ENCODE assay signal across 2 cellular contexts in the genomic region with DNA sequence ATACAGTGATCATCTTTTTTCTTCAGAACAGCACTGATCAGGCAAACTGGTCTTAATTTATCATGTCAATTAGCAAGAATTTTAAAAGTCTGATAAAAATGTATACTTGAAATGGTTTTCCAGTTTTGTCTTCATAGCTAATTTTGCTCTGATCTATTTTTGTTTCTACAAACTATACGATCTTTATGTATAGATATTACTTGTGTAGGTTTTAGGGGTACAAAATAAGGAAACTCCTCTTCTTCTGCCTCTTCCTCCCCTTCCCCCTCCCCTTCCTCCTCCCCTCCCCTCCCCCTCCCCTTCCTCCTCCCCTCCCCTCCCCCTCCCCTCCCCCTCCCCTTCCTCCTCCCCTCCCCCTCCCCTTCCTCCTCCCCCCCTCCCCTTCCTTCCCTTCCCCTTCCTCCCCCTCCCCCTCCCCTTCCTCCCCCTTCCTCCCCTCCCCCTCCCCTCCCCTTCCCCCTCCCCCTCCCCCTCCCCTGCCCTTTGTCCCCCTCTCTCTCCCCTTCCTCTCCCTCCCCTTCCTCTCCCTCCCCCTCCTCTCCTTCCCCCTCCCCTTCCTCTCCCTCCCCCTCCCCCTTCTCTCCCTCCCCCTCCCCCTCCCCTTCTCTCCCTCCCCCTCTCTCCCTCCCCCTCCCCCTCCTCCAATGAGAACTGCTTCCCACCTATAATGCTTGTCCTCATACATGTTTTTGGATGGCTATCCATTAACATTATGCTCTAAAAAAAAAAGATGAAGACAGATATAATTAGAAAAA.
TF ChIP-seq lines count a peak whose summit lies in the region.

No MANE protein-coding gene starts in this region.

TF ChIP-seq in HepG2, 621 proteins besides CTCF, POLR2A, EP300 and RAD21 (continued from another document):
- TF ChIP-seq, protein P1, sequence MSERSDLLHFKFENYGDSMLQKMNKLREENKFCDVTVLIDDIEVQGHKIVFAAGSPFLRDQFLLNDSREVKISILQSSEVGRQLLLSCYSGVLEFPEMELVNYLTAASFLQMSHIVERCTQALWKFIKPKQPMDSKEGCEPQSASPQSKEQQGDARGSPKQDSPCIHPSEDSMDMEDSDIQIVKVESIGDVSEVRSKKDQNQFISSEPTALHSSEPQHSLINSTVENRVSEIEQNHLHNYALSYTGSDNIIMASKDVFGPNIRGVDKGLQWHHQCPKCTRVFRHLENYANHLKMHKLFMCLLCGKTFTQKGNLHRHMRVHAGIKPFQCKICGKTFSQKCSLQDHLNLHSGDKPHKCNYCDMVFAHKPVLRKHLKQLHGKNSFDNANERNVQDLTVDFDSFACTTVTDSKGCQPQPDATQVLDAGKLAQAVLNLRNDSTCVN (CRISPR knock-in tag; IDR thresholded peaks at IDR 0.05; ENCODE audit: borderline replicate concordance): no peak
- TF ChIP-seq, protein P2, sequence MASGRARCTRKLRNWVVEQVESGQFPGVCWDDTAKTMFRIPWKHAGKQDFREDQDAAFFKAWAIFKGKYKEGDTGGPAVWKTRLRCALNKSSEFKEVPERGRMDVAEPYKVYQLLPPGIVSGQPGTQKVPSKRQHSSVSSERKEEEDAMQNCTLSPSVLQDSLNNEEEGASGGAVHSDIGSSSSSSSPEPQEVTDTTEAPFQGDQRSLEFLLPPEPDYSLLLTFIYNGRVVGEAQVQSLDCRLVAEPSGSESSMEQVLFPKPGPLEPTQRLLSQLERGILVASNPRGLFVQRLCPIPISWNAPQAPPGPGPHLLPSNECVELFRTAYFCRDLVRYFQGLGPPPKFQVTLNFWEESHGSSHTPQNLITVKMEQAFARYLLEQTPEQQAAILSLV (CRISPR knock-in tag; IDR thresholded peaks at IDR 0.05; ENCODE audit: borderline replicate concordance): no peak
- peak; percentile 96 for TF ChIP-seq HNRNPK (IDR thresholded peaks at IDR 0.05; ENCODE audit: low read depth, low read length, poor library complexity, severe bottlenecking)
- TF ChIP-seq, protein P3, sequence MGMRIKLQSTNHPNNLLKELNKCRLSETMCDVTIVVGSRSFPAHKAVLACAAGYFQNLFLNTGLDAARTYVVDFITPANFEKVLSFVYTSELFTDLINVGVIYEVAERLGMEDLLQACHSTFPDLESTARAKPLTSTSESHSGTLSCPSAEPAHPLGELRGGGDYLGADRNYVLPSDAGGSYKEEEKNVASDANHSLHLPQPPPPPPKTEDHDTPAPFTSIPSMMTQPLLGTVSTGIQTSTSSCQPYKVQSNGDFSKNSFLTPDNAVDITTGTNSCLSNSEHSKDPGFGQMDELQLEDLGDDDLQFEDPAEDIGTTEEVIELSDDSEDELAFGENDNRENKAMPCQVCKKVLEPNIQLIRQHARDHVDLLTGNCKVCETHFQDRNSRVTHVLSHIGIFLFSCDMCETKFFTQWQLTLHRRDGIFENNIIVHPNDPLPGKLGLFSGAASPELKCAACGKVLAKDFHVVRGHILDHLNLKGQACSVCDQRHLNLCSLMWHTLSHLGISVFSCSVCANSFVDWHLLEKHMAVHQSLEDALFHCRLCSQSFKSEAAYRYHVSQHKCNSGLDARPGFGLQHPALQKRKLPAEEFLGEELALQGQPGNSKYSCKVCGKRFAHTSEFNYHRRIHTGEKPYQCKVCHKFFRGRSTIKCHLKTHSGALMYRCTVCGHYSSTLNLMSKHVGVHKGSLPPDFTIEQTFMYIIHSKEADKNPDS (CRISPR knock-in tag; IDR thresholded peaks at IDR 0.05): no peak
- TF ChIP-seq, protein P4, sequence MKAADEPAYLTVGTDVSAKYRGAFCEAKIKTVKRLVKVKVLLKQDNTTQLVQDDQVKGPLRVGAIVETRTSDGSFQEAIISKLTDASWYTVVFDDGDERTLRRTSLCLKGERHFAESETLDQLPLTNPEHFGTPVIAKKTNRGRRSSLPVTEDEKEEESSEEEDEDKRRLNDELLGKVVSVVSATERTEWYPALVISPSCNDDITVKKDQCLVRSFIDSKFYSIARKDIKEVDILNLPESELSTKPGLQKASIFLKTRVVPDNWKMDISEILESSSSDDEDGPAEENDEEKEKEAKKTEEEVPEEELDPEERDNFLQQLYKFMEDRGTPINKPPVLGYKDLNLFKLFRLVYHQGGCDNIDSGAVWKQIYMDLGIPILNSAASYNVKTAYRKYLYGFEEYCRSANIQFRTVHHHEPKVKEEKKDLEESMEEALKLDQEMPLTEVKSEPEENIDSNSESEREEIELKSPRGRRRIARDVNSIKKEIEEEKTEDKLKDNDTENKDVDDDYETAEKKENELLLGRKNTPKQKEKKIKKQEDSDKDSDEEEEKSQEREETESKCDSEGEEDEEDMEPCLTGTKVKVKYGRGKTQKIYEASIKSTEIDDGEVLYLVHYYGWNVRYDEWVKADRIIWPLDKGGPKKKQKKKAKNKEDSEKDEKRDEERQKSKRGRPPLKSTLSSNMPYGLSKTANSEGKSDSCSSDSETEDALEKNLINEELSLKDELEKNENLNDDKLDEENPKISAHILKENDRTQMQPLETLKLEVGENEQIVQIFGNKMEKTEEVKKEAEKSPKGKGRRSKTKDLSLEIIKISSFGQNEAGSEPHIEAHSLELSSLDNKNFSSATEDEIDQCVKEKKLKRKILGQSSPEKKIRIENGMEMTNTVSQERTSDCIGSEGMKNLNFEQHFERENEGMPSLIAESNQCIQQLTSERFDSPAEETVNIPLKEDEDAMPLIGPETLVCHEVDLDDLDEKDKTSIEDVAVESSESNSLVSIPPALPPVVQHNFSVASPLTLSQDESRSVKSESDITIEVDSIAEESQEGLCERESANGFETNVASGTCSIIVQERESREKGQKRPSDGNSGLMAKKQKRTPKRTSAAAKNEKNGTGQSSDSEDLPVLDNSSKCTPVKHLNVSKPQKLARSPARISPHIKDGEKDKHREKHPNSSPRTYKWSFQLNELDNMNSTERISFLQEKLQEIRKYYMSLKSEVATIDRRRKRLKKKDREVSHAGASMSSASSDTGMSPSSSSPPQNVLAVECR (CRISPR knock-in tag; IDR thresholded peaks at IDR 0.05; ENCODE audit: borderline replicate concordance): no peak

TF ChIP-seq in K562, 482 proteins besides CTCF, POLR2A, EP300 and RAD21 (continued from another document):
- TF ChIP-seq, protein P5, sequence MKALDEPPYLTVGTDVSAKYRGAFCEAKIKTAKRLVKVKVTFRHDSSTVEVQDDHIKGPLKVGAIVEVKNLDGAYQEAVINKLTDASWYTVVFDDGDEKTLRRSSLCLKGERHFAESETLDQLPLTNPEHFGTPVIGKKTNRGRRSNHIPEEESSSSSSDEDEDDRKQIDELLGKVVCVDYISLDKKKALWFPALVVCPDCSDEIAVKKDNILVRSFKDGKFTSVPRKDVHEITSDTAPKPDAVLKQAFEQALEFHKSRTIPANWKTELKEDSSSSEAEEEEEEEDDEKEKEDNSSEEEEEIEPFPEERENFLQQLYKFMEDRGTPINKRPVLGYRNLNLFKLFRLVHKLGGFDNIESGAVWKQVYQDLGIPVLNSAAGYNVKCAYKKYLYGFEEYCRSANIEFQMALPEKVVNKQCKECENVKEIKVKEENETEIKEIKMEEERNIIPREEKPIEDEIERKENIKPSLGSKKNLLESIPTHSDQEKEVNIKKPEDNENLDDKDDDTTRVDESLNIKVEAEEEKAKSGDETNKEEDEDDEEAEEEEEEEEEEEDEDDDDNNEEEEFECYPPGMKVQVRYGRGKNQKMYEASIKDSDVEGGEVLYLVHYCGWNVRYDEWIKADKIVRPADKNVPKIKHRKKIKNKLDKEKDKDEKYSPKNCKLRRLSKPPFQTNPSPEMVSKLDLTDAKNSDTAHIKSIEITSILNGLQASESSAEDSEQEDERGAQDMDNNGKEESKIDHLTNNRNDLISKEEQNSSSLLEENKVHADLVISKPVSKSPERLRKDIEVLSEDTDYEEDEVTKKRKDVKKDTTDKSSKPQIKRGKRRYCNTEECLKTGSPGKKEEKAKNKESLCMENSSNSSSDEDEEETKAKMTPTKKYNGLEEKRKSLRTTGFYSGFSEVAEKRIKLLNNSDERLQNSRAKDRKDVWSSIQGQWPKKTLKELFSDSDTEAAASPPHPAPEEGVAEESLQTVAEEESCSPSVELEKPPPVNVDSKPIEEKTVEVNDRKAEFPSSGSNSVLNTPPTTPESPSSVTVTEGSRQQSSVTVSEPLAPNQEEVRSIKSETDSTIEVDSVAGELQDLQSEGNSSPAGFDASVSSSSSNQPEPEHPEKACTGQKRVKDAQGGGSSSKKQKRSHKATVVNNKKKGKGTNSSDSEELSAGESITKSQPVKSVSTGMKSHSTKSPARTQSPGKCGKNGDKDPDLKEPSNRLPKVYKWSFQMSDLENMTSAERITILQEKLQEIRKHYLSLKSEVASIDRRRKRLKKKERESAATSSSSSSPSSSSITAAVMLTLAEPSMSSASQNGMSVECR (CRISPR knock-in tag; IDR thresholded peaks at IDR 0.05): no peak
- TF ChIP-seq ZC3H11A (IDR thresholded peaks at IDR 0.05; ENCODE audit: low read depth, low read length): no peak
- no peak for TF ChIP-seq MTA1 (IDR thresholded peaks at IDR 0.05; ENCODE audit: borderline replicate concordance)
- TF ChIP-seq ZNF584 (CRISPR knock-in tag; IDR thresholded peaks at IDR 0.05; ENCODE audit: low read depth): no peak
- TF ChIP-seq ADNP (tag; IDR thresholded peaks at IDR 0.05): no peak
- TF ChIP-seq, protein P6, sequence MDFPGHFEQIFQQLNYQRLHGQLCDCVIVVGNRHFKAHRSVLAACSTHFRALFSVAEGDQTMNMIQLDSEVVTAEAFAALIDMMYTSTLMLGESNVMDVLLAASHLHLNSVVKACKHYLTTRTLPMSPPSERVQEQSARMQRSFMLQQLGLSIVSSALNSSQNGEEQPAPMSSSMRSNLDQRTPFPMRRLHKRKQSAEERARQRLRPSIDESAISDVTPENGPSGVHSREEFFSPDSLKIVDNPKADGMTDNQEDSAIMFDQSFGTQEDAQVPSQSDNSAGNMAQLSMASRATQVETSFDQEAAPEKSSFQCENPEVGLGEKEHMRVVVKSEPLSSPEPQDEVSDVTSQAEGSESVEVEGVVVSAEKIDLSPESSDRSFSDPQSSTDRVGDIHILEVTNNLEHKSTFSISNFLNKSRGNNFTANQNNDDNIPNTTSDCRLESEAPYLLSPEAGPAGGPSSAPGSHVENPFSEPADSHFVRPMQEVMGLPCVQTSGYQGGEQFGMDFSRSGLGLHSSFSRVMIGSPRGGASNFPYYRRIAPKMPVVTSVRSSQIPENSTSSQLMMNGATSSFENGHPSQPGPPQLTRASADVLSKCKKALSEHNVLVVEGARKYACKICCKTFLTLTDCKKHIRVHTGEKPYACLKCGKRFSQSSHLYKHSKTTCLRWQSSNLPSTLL (IDR thresholded peaks at IDR 0.05): no peak
- TF ChIP-seq, protein P7, sequence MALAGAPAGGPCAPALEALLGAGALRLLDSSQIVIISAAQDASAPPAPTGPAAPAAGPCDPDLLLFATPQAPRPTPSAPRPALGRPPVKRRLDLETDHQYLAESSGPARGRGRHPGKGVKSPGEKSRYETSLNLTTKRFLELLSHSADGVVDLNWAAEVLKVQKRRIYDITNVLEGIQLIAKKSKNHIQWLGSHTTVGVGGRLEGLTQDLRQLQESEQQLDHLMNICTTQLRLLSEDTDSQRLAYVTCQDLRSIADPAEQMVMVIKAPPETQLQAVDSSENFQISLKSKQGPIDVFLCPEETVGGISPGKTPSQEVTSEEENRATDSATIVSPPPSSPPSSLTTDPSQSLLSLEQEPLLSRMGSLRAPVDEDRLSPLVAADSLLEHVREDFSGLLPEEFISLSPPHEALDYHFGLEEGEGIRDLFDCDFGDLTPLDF (CRISPR knock-in tag; IDR thresholded peaks at IDR 0.05): no peak
- no peak for TF ChIP-seq NFIC (IDR thresholded peaks at IDR 0.05)
- no peak for TF ChIP-seq SNIP1 (IDR thresholded peaks at IDR 0.05; ENCODE audit: low read depth)
- no peak for TF ChIP-seq ZBTB17 (CRISPR knock-in tag; IDR thresholded peaks at IDR 0.05)
- TF ChIP-seq PCBP2 (IDR thresholded peaks at IDR 0.05; ENCODE audit: low read depth, low read length, poor library complexity, severe bottlenecking): peak; percentile 89
- no peak for TF ChIP-seq MYBL2 (IDR thresholded peaks at IDR 0.05; ENCODE audit: low read depth)
- TF ChIP-seq MYBL2 (CRISPR knock-in tag; IDR thresholded peaks at IDR 0.05; ENCODE audit: borderline replicate concordance): no peak
- TF ChIP-seq, protein P8, sequence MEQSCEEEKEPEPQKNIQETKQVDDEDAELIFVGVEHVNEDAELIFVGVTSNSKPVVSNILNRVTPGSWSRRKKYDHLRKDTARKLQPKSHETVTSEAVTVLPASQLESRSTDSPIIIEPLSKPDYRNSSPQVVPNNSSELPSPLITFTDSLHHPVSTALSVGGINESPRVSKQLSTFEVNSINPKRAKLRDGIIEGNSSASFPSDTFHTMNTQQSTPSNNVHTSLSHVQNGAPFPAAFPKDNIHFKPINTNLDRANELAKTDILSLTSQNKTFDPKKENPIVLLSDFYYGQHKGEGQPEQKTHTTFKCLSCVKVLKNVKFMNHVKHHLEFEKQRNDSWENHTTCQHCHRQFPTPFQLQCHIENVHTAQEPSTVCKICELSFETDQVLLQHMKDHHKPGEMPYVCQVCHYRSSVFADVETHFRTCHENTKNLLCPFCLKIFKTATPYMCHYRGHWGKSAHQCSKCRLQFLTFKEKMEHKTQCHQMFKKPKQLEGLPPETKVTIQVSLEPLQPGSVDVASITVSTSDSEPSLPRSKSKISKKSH (CRISPR knock-in tag; IDR thresholded peaks at IDR 0.05): no peak
- peak; percentile 93 for TF ChIP-seq PCBP1 (IDR thresholded peaks at IDR 0.05; ENCODE audit: low read depth, low read length, poor library complexity, severe bottlenecking)
- no peak for TF ChIP-seq POU5F1 (IDR thresholded peaks at IDR 0.05; ENCODE audit: borderline replicate concordance, low read depth, low read length, partially characterized antibody)
